Comparison of ENCODE assay signal across 1 cellular context in genomic region chr1:31707711-31708110, GRCh38.
TF ChIP-seq lines count a peak whose summit lies in the region.

No MANE protein-coding gene starts in this region.

TF ChIP-seq in H1, 55 proteins besides CTCF, POLR2A, EP300 and RAD21 (continued from another document):
- no peak for TF ChIP-seq CHD7 (IDR thresholded peaks at IDR 0.05; ENCODE audit: insufficient replicate concordance, low read length)
